In genomic region chr3:58991623-58992022, GRCh38 we compare ENCODE assay signal across 26 cellular contexts. TPM values are rescaled to one million over a fixed set of nuclear protein-coding genes. Genes with fewer than 3 reads are reported as not detected.
"Had no signal": no experiment of that assay in that cellular context is flagged by ENCODE, and none has a peak within 500 bp of the region (broad histone marks: within the 10 kb centered on the region; RNA-seq: fewer than 3 reads in every experiment).

No MANE protein-coding gene starts in this region.

- H3K4me1 Mint-ChIP-seq: activated T-helper 17 cell treated with anti-CD3 and anti-CD28 coated beads, Interleukin-2, amount 50 U/mL, for 72 hours had no signal

- DNase-seq: activated B cell treated with CpG ODN at 0.5 μM for 24 hours; activated CD4-positive, alpha-beta T cell treated with anti-CD3 and anti-CD28 coated beads for 48 hours; activated CD4-positive, alpha-beta T cell treated with anti-CD3 and anti-CD28 coated beads, Interleukin-2, amount 50 U/mL, for 1 hour; activated CD4-positive, alpha-beta T cell treated with anti-CD3 and anti-CD28 coated beads, Interleukin-2, amount 50 U/mL, for 48 hours; activated CD8-positive, alpha-beta memory T cell treated with anti-CD3 and anti-CD28 coated beads for 24 hours; activated CD8-positive, alpha-beta T cell treated with anti-CD3 and anti-CD28 coated beads for 36 hours; activated effector memory CD4-positive, alpha-beta T cell treated with Interleukin-2 at 50 U/mL for 16 hours; activated gamma-delta T cell treated with Interleukin-2 at 50 U/mL for 16 hours; activated naive CD4-positive, alpha-beta T cell treated with anti-CD3 and anti-CD28 coated beads, Interleukin-2, amount 50 U/mL, for 16 hours; activated naive CD4-positive, alpha-beta T cell treated with Interleukin-2 at 50 U/mL for 16 hours; activated T-cell treated with anti-CD3 and anti-CD28 coated beads, Interleukin-2, amount 50 U/mL, for 4 hours; adrenal gland; amygdala; aorta; body of pancreas; central memory CD4-positive, alpha-beta T cell; cerebellar nuclear complex; colonic mucosa; effector CD8-positive, alpha-beta T cell; foreskin fibroblast; head of caudate nucleus; T-helper 2 cell had no signal

- H3K4me3 ChIP-seq: adrenal gland, body of pancreas, colonic mucosa had no signal

- H3K36me3 ChIP-seq: adrenal gland, colonic mucosa had no signal

- H3K27ac ChIP-seq: adrenal gland, body of pancreas, colonic mucosa had no signal

- H3K4me3 Mint-ChIP-seq: activated B cell treated with CpG ODN at 0.5 μM for 24 hours; activated CD8-positive, alpha-beta T cell treated with anti-CD3 and anti-CD28 coated beads for 36 hours; activated naive CD8-positive, alpha-beta T cell; activated T-cell treated with anti-CD3 and anti-CD28 coated beads, Interleukin-2, amount 50 U/mL, for 4 hours; activated T-helper 17 cell treated with anti-CD3 and anti-CD28 coated beads, Interleukin-2, amount 50 U/mL, for 72 hours had no signal

- H3K27ac Mint-ChIP-seq: activated B cell treated with CpG ODN at 0.5 μM for 24 hours; activated CD8-positive, alpha-beta T cell treated with anti-CD3 and anti-CD28 coated beads for 36 hours; activated naive CD8-positive, alpha-beta T cell; activated T-helper 17 cell treated with anti-CD3 and anti-CD28 coated beads, Interleukin-2, amount 50 U/mL, for 72 hours had no signal

- H3K27me3 ChIP-seq: adrenal gland, body of pancreas, colonic mucosa had no signal

- H3K27me3 Mint-ChIP-seq: activated B cell treated with CpG ODN at 0.5 μM for 24 hours had no signal

- H3K4me1 ChIP-seq: adrenal gland, body of pancreas, colonic mucosa had no signal

- H3K9me3 Mint-ChIP-seq: activated CD8-positive, alpha-beta T cell treated with anti-CD3 and anti-CD28 coated beads for 36 hours; activated T-helper 17 cell treated with anti-CD3 and anti-CD28 coated beads, Interleukin-2, amount 50 U/mL, for 72 hours had no signal

- H3K9me3 ChIP-seq: body of pancreas, colonic mucosa had no signal

- ATAC-seq: activated CD4-positive, CD25-positive, alpha-beta regulatory T cell treated with anti-CD3 and anti-CD28 coated beads, Interleukin-2, amount 50 U/mL, for 24 hours; activated CD8-positive, alpha-beta T cell treated with anti-CD3 and anti-CD28 coated beads for 36 hours; activated T-cell treated with anti-CD3 and anti-CD28 coated beads, Interleukin-2, amount 50 U/mL, for 4 hours; activated T-helper 17 cell treated with anti-CD3 and anti-CD28 coated beads, Interleukin-2, amount 50 U/mL, for 72 hours; body of pancreas; esophagus mucosa had no signal

- H3K36me3 Mint-ChIP-seq: activated naive CD8-positive, alpha-beta T cell had no signal

RNA-seq across cellular contexts. Expression of gene CFAP20DC, which starts 58.2 kb away (rescaled TPM):
- polyA plus RNA-seq: aorta had no signal
